Comparison of ENCODE assay signal across 8 cellular contexts in the genomic region with DNA sequence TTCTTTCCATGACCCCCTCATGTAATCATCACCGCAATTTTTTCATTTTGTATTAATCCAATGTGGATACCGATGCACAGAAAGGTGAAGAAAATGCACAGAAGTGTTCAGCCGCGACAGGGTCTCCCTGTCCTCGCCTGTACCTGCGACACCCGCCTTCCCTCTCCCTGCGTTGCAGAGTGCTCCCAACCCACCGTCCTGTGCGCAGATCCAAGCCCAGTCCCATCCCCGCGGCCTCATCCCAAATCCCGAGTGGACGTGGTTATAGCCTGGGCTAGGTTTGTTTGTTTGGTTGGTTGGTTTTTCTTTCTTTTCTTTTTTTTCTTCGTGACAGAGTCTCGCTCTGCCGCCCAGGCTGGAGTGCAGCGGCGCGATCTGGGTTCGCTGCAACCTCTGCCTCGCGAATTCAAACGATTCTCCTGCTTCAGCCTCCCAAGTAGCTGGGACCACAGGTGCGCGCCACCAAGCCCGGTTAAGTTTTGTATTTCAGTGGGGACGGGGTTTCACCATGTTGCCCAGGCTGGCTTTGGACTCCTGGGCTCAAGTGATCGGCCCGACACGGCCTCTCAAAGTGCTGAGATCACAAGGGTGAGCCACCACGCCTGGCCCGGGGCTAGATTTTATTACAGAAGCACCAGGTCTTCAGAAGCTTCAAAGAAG. TPM values are rescaled to one million over a fixed set of nuclear protein-coding genes. Genes with fewer than 3 reads are reported as not detected.
DNase-seq lines count a peak whose midpoint lies in the region; ATAC-seq and TF ChIP-seq lines count a peak whose summit lies in the region.

No MANE protein-coding gene starts in this region.

- H3K79me2 ChIP-seq in hepatocyte: no peaks in the 10 kb centered on the region

- H3K27me3 ChIP-seq in H7 (ENCODE audit: control insufficient read depth, insufficient read depth, low read length) (peaks cover 71% of the 10 kb centered on the region), hepatocyte (peaks cover 37% of the 10 kb centered on the region)

- H3K9me3 Mint-ChIP-seq in activated CD4-positive, alpha-beta memory T cell treated with anti-CD3 and anti-CD28 coated beads, Interleukin-2, amount 10 ng/mL, durations not matched to agents 7 days and 5 days: no peaks in the 10 kb centered on the region

- peaks cover 6% of the 10 kb centered on the region for H3K4me1 ChIP-seq in hepatocyte (ENCODE audit: insufficient read depth)

- H3K9me3 ChIP-seq in hepatocyte (ENCODE audit: low read depth): no peaks in the 10 kb centered on the region

- DNase-seq in H7 (no peak), hepatocyte (ENCODE audit: low spot score) (peak; percentile 14), skeletal muscle cell (ENCODE audit: low read depth) (no peak), NCI-H128 (lab: John Stamatoyannopoulos, UW; ENCODE audit: unreplicated experiment) (no peak)
- no peak for DNase-seq in activated CD4-positive, alpha-beta memory T cell treated with anti-CD3 and anti-CD28 coated beads, Interleukin-2, amount 10 ng/mL, durations not matched to agents 7 days and 5 days

- H3K36me3 Mint-ChIP-seq in activated CD4-positive, alpha-beta memory T cell treated with anti-CD3 and anti-CD28 coated beads, Interleukin-2, amount 10 ng/mL, durations not matched to agents 7 days and 5 days (ENCODE audit: low read depth): no peaks in the 10 kb centered on the region

- CTCF ChIA-PET in activated CD4-positive, alpha-beta memory T cell treated with anti-CD3 and anti-CD28 coated beads, Interleukin-2, amount 10 ng/mL, durations not matched to agents 7 days and 5 days (lab: Charles Lee): interaction anchor here (1.2 to 2.5 kb wide), 2 partner anchors 89 to 472 kb away, joined by 3 to 18 read pairs; no protein-coding TSS in a partner anchor

- ATAC-seq in GM21390 (IDR thresholded peaks at IDR 0.05; ENCODE audit: unreplicated experiment): no peak
- no peak for ATAC-seq in HG03095 (IDR thresholded peaks at IDR 0.05; ENCODE audit: unreplicated experiment)
- ATAC-seq in GM21737 (IDR thresholded peaks at IDR 0.05; ENCODE audit: unreplicated experiment): no peak

- H3K4me2 ChIP-seq in hepatocyte: peak overlapping the region; percentile 96

- no peaks in the 10 kb centered on the region for H3K9me2 ChIP-seq in hepatocyte (replicated peaks; ENCODE audit: insufficient read depth)

- peak overlapping the region; percentile 73 for H3K4me3 Mint-ChIP-seq in activated CD4-positive, alpha-beta memory T cell treated with anti-CD3 and anti-CD28 coated beads, Interleukin-2, amount 10 ng/mL, durations not matched to agents 7 days and 5 days

- no peak overlapping the region for H3K27ac ChIP-seq in hepatocyte

- no peak for TF ChIP-seq CTCF in hepatocyte (IDR thresholded peaks at IDR 0.05; ENCODE audit: poor library complexity)

- POLR2A ChIA-PET in activated CD4-positive, alpha-beta memory T cell treated with anti-CD3 and anti-CD28 coated beads, Interleukin-2, amount 10 ng/mL, durations not matched to agents 7 days and 5 days (lab: Charles Lee): no interaction called here

- peak overlapping the region; percentile 54 for H2AFZ ChIP-seq in hepatocyte

- H3K4me1 Mint-ChIP-seq in activated CD4-positive, alpha-beta memory T cell treated with anti-CD3 and anti-CD28 coated beads, Interleukin-2, amount 10 ng/mL, durations not matched to agents 7 days and 5 days: peaks cover 35% of the 10 kb centered on the region

- no peaks in the 10 kb centered on the region for H4K20me1 ChIP-seq in hepatocyte (ENCODE audit: insufficient read depth, poor library complexity, severe bottlenecking)

- peaks cover 69% of the 10 kb centered on the region for H3K27me3 Mint-ChIP-seq in activated CD4-positive, alpha-beta memory T cell treated with anti-CD3 and anti-CD28 coated beads, Interleukin-2, amount 10 ng/mL, durations not matched to agents 7 days and 5 days

- no peaks in the 10 kb centered on the region for H3K36me3 ChIP-seq in H7 (replicated peaks; ENCODE audit: control insufficient read depth, insufficient read depth, low read length)
- no peaks in the 10 kb centered on the region for H3K36me3 ChIP-seq in hepatocyte (replicated peaks; ENCODE audit: insufficient read depth, low read depth)

- 19% methylated on average over 33 of the region's 33 CpGs for WGBS in hepatocyte (ENCODE audit: low lambda C conversion rate, missing lambda C conversion rate)

- H3K4me3 ChIP-seq in H7 (ENCODE audit: insufficient read depth, low read depth, low read length) (peak overlapping the region; percentile 52; the same call in 1 of the 2 replicates), hepatocyte (peak overlapping the region; percentile 20), skeletal muscle cell (ENCODE audit: low read depth, low read length) (peak overlapping the region; percentile 56)

- H3K27ac Mint-ChIP-seq in activated CD4-positive, alpha-beta memory T cell treated with anti-CD3 and anti-CD28 coated beads, Interleukin-2, amount 10 ng/mL, durations not matched to agents 7 days and 5 days: no peak overlapping the region

RNA-seq across cellular contexts. Expression of gene RAET1G, which starts 0.5 kb away (rescaled TPM):
- total RNA-seq in H7 (2014; rRNA removed; shearing (Covaris generic)): not detected in 2 replicates
- total RNA-seq in activated CD4-positive, alpha-beta memory T cell treated with anti-CD3 and anti-CD28 coated beads, Interleukin-2, amount 10 ng/mL, durations not matched to agents 7 days and 5 days: not detected
- 1.5 TPM in 1 of 2 replicates, not detected in the other for total RNA-seq in hepatocyte
- 0.31 and 4.0 TPM in 2 replicates for polyA plus RNA-seq in hepatocyte

RNA-seq across cellular contexts. Expression of gene ULBP2, which starts 18.4 kb away (rescaled TPM):
- total RNA-seq in H7 (2014; rRNA removed; shearing (Covaris generic)): not detected in 2 replicates
- total RNA-seq in activated CD4-positive, alpha-beta memory T cell treated with anti-CD3 and anti-CD28 coated beads, Interleukin-2, amount 10 ng/mL, durations not matched to agents 7 days and 5 days: 1 to 10 TPM; 1.5 to 1.8 TPM
- 0.10 and 1.1 TPM in 2 replicates for total RNA-seq in hepatocyte
- 0.15 and 1.9 TPM in 2 replicates for polyA plus RNA-seq in hepatocyte

RNA-seq across cellular contexts. Expression of gene RAET1E, which starts 25.5 kb away (rescaled TPM):
- not detected in 2 replicates for total RNA-seq in H7 (2014; rRNA removed; shearing (Covaris generic))
- total RNA-seq in activated CD4-positive, alpha-beta memory T cell treated with anti-CD3 and anti-CD28 coated beads, Interleukin-2, amount 10 ng/mL, durations not matched to agents 7 days and 5 days: not detected
- total RNA-seq in hepatocyte: 0.28 TPM in 1 of 2 replicates, not detected in the other
- 0.44 TPM in 1 of 2 replicates, not detected in the other for polyA plus RNA-seq in hepatocyte

RNA-seq across cellular contexts. Expression of gene ULBP1, which starts 40.3 kb away (rescaled TPM):
- total RNA-seq in H7 (2014; rRNA removed; shearing (Covaris generic)): 0.28 and 0.33 TPM in 2 replicates
- 1 to 10 TPM; 2.1 to 2.3 TPM for total RNA-seq in activated CD4-positive, alpha-beta memory T cell treated with anti-CD3 and anti-CD28 coated beads, Interleukin-2, amount 10 ng/mL, durations not matched to agents 7 days and 5 days
- 0.27 and 0.28 TPM in 2 replicates for total RNA-seq in hepatocyte
- polyA plus RNA-seq in hepatocyte: 0.27 TPM in 1 of 2 replicates, not detected in the other

RNA-seq across cellular contexts. Expression of gene LRP11, which starts 59.3 kb away (rescaled TPM):
- total RNA-seq in H7 (2014; rRNA removed; shearing (Covaris generic)): 13.2 and 17.6 TPM in 2 replicates
- 1 to 10 TPM; 6.0 to 7.2 TPM for total RNA-seq in activated CD4-positive, alpha-beta memory T cell treated with anti-CD3 and anti-CD28 coated beads, Interleukin-2, amount 10 ng/mL, durations not matched to agents 7 days and 5 days
- total RNA-seq in hepatocyte: 33.6 and 46.8 TPM in 2 replicates
- 28.1 and 35.4 TPM in 2 replicates for polyA plus RNA-seq in hepatocyte
